In the genomic region with DNA sequence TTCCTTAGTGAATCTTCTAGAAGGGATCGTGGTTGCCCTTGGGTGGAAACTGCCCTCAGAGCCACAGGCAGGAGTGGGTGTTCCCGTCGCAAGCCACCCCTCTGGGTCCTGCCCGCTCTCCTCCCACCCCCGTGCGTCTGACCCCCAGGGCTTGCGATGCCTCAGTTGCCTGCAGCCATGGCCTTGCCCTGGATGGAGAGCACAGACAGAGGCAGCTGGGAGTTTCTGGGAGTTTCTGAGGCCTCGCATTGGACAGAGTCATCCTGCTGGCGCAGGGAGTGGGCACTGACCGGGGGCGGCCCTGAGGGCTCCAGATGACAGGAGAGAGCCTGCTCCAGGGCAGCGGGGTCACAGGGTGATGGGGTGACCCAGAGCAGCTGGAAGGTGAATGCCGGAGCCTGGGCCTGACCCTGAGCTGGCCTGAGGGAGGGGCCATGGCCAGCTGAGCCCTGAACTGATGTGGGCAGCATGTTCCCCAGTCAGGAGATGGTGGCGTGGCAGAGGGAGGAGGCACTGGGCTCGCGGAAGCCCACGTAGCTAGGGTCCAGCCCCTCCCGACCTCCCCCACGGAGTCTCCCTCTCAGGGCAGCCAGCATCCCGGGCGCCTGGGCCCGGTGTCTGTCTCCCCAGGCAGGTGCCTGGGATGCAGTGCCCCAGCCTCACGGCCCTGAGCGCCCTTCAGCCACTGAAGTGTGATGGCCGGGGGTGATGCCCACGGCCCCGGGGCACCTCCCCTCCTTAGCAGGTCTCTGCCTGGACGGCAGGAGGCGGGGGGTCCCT, we compare ENCODE assay signal across 1 cellular context.
TF ChIP-seq lines count a peak whose summit lies in the region.

No MANE protein-coding gene starts in this region.

TF ChIP-seq in H1, 55 proteins besides CTCF, POLR2A, EP300 and RAD21 (continued from another document):
- TF ChIP-seq CBX5 (IDR thresholded peaks at IDR 0.05; ENCODE audit: low read depth, low read length) = no peak
- TF ChIP-seq CHD1 (IDR thresholded peaks at IDR 0.05; ENCODE audit: low read depth, low read length) = no peak
- no peak for TF ChIP-seq MAFK (IDR thresholded peaks at IDR 0.05; ENCODE audit: low read depth, low read length)
- TF ChIP-seq KDM5A (IDR thresholded peaks at IDR 0.05; ENCODE audit: low read length) = no peak
- no peak for TF ChIP-seq GTF2F1 (IDR thresholded peaks at IDR 0.05; ENCODE audit: borderline replicate concordance, low read depth, low read length)
- TF ChIP-seq SAP30 (IDR thresholded peaks at IDR 0.05; ENCODE audit: insufficient read depth, insufficient replicate concordance, low read length) = no peak
- TF ChIP-seq SIN3A (conservative IDR thresholded peaks at IDR 0.05 in 1 of 2, IDR thresholded peaks at IDR 0.05 in 1 of 2; ENCODE audit: low read depth in 1 of 2, low read length in 2 of 2) = no peak
- TF ChIP-seq SP4 (IDR thresholded peaks at IDR 0.05; ENCODE audit: low read length) = no peak
- TF ChIP-seq, protein P1, sequence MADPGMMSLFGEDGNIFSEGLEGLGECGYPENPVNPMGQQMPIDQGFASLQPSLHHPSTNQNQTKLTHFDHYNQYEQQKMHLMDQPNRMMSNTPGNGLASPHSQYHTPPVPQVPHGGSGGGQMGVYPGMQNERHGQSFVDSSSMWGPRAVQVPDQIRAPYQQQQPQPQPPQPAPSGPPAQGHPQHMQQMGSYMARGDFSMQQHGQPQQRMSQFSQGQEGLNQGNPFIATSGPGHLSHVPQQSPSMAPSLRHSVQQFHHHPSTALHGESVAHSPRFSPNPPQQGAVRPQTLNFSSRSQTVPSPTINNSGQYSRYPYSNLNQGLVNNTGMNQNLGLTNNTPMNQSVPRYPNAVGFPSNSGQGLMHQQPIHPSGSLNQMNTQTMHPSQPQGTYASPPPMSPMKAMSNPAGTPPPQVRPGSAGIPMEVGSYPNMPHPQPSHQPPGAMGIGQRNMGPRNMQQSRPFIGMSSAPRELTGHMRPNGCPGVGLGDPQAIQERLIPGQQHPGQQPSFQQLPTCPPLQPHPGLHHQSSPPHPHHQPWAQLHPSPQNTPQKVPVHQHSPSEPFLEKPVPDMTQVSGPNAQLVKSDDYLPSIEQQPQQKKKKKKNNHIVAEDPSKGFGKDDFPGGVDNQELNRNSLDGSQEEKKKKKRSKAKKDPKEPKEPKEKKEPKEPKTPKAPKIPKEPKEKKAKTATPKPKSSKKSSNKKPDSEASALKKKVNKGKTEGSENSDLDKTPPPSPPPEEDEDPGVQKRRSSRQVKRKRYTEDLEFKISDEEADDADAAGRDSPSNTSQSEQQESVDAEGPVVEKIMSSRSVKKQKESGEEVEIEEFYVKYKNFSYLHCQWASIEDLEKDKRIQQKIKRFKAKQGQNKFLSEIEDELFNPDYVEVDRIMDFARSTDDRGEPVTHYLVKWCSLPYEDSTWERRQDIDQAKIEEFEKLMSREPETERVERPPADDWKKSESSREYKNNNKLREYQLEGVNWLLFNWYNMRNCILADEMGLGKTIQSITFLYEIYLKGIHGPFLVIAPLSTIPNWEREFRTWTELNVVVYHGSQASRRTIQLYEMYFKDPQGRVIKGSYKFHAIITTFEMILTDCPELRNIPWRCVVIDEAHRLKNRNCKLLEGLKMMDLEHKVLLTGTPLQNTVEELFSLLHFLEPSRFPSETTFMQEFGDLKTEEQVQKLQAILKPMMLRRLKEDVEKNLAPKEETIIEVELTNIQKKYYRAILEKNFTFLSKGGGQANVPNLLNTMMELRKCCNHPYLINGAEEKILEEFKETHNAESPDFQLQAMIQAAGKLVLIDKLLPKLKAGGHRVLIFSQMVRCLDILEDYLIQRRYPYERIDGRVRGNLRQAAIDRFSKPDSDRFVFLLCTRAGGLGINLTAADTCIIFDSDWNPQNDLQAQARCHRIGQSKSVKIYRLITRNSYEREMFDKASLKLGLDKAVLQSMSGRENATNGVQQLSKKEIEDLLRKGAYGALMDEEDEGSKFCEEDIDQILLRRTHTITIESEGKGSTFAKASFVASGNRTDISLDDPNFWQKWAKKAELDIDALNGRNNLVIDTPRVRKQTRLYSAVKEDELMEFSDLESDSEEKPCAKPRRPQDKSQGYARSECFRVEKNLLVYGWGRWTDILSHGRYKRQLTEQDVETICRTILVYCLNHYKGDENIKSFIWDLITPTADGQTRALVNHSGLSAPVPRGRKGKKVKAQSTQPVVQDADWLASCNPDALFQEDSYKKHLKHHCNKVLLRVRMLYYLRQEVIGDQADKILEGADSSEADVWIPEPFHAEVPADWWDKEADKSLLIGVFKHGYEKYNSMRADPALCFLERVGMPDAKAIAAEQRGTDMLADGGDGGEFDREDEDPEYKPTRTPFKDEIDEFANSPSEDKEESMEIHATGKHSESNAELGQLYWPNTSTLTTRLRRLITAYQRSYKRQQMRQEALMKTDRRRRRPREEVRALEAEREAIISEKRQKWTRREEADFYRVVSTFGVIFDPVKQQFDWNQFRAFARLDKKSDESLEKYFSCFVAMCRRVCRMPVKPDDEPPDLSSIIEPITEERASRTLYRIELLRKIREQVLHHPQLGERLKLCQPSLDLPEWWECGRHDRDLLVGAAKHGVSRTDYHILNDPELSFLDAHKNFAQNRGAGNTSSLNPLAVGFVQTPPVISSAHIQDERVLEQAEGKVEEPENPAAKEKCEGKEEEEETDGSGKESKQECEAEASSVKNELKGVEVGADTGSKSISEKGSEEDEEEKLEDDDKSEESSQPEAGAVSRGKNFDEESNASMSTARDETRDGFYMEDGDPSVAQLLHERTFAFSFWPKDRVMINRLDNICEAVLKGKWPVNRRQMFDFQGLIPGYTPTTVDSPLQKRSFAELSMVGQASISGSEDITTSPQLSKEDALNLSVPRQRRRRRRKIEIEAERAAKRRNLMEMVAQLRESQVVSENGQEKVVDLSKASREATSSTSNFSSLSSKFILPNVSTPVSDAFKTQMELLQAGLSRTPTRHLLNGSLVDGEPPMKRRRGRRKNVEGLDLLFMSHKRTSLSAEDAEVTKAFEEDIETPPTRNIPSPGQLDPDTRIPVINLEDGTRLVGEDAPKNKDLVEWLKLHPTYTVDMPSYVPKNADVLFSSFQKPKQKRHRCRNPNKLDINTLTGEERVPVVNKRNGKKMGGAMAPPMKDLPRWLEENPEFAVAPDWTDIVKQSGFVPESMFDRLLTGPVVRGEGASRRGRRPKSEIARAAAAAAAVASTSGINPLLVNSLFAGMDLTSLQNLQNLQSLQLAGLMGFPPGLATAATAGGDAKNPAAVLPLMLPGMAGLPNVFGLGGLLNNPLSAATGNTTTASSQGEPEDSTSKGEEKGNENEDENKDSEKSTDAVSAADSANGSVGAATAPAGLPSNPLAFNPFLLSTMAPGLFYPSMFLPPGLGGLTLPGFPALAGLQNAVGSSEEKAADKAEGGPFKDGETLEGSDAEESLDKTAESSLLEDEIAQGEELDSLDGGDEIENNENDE (IDR thresholded peaks at IDR 0.05; ENCODE audit: insufficient replicate concordance, low read length) = no peak
- TF ChIP-seq, protein P2, sequence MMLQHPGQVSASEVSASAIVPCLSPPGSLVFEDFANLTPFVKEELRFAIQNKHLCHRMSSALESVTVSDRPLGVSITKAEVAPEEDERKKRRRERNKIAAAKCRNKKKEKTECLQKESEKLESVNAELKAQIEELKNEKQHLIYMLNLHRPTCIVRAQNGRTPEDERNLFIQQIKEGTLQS (IDR thresholded peaks at IDR 0.05; ENCODE audit: insufficient read depth, low read depth, low read length) = no peak
- no peak for TF ChIP-seq GABPA (IDR thresholded peaks at IDR 0.05; ENCODE audit: borderline replicate concordance, insufficient read depth, low read length)
- TF ChIP-seq HDAC2 (IDR thresholded peaks at IDR 0.05; ENCODE audit: borderline replicate concordance in 1 of 2, low read depth in 2 of 2, low read length in 2 of 2) = no peak
- TF ChIP-seq EZH2 (IDR thresholded peaks at IDR 0.05; ENCODE audit: low read depth, low read length, severe bottlenecking) = no peak
- no peak for TF ChIP-seq CREB1 (IDR thresholded peaks at IDR 0.05)
TF ChIP-seq in H1: peak in this region for 0.
